ENCODE assay signal across 9 cellular contexts in the genomic region with DNA sequence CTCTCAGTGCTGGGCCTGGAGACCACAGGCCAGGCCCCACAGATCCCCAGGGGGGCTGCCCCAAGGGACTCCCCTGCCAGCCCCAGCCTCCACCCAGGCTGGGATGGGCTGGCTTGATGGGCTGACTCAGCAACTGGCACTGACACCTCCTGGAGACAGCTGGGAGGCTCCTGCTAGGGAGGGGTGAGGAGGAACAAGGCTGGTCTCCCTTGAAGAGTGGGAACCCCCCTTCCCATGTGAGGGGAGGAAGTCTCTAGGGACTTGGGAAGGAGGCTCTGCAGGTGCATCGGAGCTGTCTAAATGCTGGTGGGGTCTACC. TPM values are rescaled to one million over a fixed set of nuclear protein-coding genes. Genes with fewer than 3 reads are reported as not detected.
DNase-seq lines count a peak whose midpoint lies in the region; ATAC-seq and TF ChIP-seq lines count a peak whose summit lies in the region.
"Had no signal": no experiment of that assay in that cellular context is flagged by ENCODE, and none has a peak within 500 bp of the region (broad histone marks: within the 10 kb centered on the region; RNA-seq: fewer than 3 reads in every experiment).

No MANE protein-coding gene starts in this region.

- H3K36me3 Mint-ChIP-seq in T-helper 17 cell (ENCODE audit: low read depth) (no peaks in the 10 kb centered on the region), immature natural killer cell (no peaks in the 10 kb centered on the region)

- H3K27me3 Mint-ChIP-seq in T-helper 17 cell = no peaks in the 10 kb centered on the region
- H3K27me3 Mint-ChIP-seq in immature natural killer cell (ENCODE audit: low read depth in 3 of 3) = peaks cover 2 to 4% (median 3%) of the 10 kb centered on the region in 3 donors

- H3K4me3 Mint-ChIP-seq in T-helper 17 cell (peak overlapping the region; percentile 85), immature natural killer cell (peak overlapping the region; percentile 76 to 99 (median 86))

- peaks cover 55% of the 10 kb centered on the region for H3K4me1 Mint-ChIP-seq in T-helper 17 cell
- peaks cover 90 to 97% of the 10 kb centered on the region in 2 donors for H3K4me1 Mint-ChIP-seq in immature natural killer cell

- H3K4me3 ChIP-seq in heart left ventricle = peak overlapping the region in 1 of 12 donors; percentile 10
- no peak overlapping the region for H3K4me3 ChIP-seq in tibial nerve

- intact Hi-C loops in heart left ventricle (cut with DNase I) (no loop called here), Right ventricle myocardium inferior (cut with DNase I) (no loop called here)

- H3K27ac ChIP-seq in heart left ventricle = peak overlapping the region in 8 of 12 donors; percentile 1 to 67 (median 34)
- H3K27ac ChIP-seq in tibial nerve = peak overlapping the region; percentile 53 to 91 (median 82)

- peaks cover 19 to 85% (median 48%) of the 10 kb centered on the region in 12 donors for H3K4me1 ChIP-seq in heart left ventricle
- peaks cover 5 to 98% (median 79%) of the 10 kb centered on the region in 4 donors for H3K4me1 ChIP-seq in tibial nerve

- TF ChIP-seq CTCF in heart left ventricle (IDR thresholded peaks at IDR 0.05) (no peak), tibial nerve (IDR thresholded peaks at IDR 0.05) (no peak)

- no peaks in the 10 kb centered on the region for H3K27me3 ChIP-seq in heart left ventricle
- no peaks in the 10 kb centered on the region for H3K27me3 ChIP-seq in tibial nerve

- TF ChIP-seq EP300 in tibial nerve (IDR thresholded peaks at IDR 0.05) = no peak

- H3K9me3 ChIP-seq in heart left ventricle (no peaks in the 10 kb centered on the region), T-helper 17 cell (ENCODE audit: control insufficient read depth, low read length, poor library complexity, severe bottlenecking) (no peaks in the 10 kb centered on the region), tibial nerve (no peaks in the 10 kb centered on the region)

- ATAC-seq in heart left ventricle (peak in 2 of 4 donors; percentile 20 to 23), Right ventricle myocardium inferior (no peak), T-helper 17 cell (peak; percentile 38), left lobe of liver (no peak)

- H3K27ac Mint-ChIP-seq in T-helper 17 cell (peak overlapping the region; percentile 90), immature natural killer cell (peak overlapping the region; percentile 84 to 92 (median 90))

- TF ChIP-seq POLR2A in heart left ventricle (IDR thresholded peaks at IDR 0.05) = no peak
- no peak for TF ChIP-seq POLR2A in tibial nerve (IDR thresholded peaks at IDR 0.05)

- no peaks in the 10 kb centered on the region for H3K36me3 ChIP-seq in heart left ventricle
- H3K36me3 ChIP-seq in tibial nerve = no peaks in the 10 kb centered on the region

- H3K9me3 Mint-ChIP-seq in immature natural killer cell = no peaks in the 10 kb centered on the region

- DNase-seq in heart left ventricle = peak in 1 of 5 donors; percentile 54
- DNase-seq in Right ventricle myocardium inferior (ENCODE audit: missing footprints) = no peak
- DNase-seq in T-helper 17 cell = no peak
- DNase-seq in immature natural killer cell = no peak
- DNase-seq in tibial nerve (ENCODE audit: low spot score in 2 of 2) = no peak
- DNase-seq in left lobe of liver (ENCODE audit: low spot score) = no peak
- no peak for DNase-seq in SK-N-DZ (ENCODE audit: low spot score)
- DNase-seq in NCI-H510A treated with DMSO at 0.1 percent for 48 hours (lab: John Stamatoyannopoulos, UW) = no peak

- WGBS in heart left ventricle, 4 donors = 71 to 100% (median 81%) methylated on average over 1 of the region's 1 CpG
- 33 to 71% methylated on average over 1 of the region's 1 CpG for WGBS in tibial nerve, 2 donors

RNA-seq across cellular contexts. Expression of a gene that starts 10.4 kb away (rescaled TPM):
- total RNA-seq in heart left ventricle (10 to 100 TPM; 11.6 to 42.2 (median 19.2) TPM), Right ventricle myocardium inferior (15.9 TPM), T-helper 17 cell (100 to 1,000 TPM; 130 to 132 TPM), tibial nerve (10 to 100 TPM; 42.2 to 55.2 (median 53.0) TPM), left lobe of liver (156 TPM)
- polyA plus RNA-seq in heart left ventricle (10 to 100 TPM in 1 of 2 donors, 1 to 10 TPM in 1; 7.5 to 37.7 TPM), immature natural killer cell (1,000 to 10,000 TPM in 1 of 3 donors, 100 to 1,000 TPM in 2; 566 to 1,121 (median 751) TPM)
- polyA plus RNA-seq in SK-N-DZ (2014; cell fraction: cytosol; rRNA removed) = 25.8 and 39.1 TPM in 2 replicates
- 15.7 and 16.5 TPM in 2 replicates for polyA plus RNA-seq in SK-N-DZ (2014; cell fraction: nucleus; rRNA removed)

RNA-seq across cellular contexts. Expression of a gene that starts 17.3 kb away (rescaled TPM):
- total RNA-seq in heart left ventricle (10 to 100 TPM in 7 of 9 donors, 1 to 10 TPM in 2; 7.9 to 22.9 (median 17.1) TPM), Right ventricle myocardium inferior (19.4 TPM), T-helper 17 cell (10 to 100 TPM; 32.3 to 32.8 TPM), tibial nerve (10 to 100 TPM; 27.5 to 78.6 (median 43.2) TPM), left lobe of liver (21.5 TPM)
- polyA plus RNA-seq in heart left ventricle (10 to 100 TPM; 18.2 to 36.6 TPM), immature natural killer cell (10 to 100 TPM in 1 of 3 donors, 1 to 10 TPM in 2; 4.3 to 11.2 (median 6.3) TPM)
- 71.2 and 88.7 TPM in 2 replicates for polyA plus RNA-seq in SK-N-DZ (2014; cell fraction: cytosol; rRNA removed)
- polyA plus RNA-seq in SK-N-DZ (2014; cell fraction: nucleus; rRNA removed) = 564 and 609 TPM in 2 replicates

RNA-seq across cellular contexts. Expression of a gene that starts 21.7 kb away (rescaled TPM):
- 1 to 10 TPM in 8 of 9 donors, under 1 TPM in 1; 0.76 to 3.6 (median 1.7) TPM for total RNA-seq in heart left ventricle
- polyA plus RNA-seq in heart left ventricle = 1 to 10 TPM in 1 of 2 donors, under 1 TPM in 1; 0.83 to 2.0 TPM
- 2.6 TPM for total RNA-seq in Right ventricle myocardium inferior
- 10 to 100 TPM; 41.4 to 83.3 TPM for total RNA-seq in T-helper 17 cell
- 100 to 1,000 TPM; 208 to 218 (median 212) TPM for polyA plus RNA-seq in immature natural killer cell
- 1 to 10 TPM in 3 of 4 donors, under 1 TPM in 1; 0.87 to 4.4 (median 2.3) TPM for total RNA-seq in tibial nerve
- total RNA-seq in left lobe of liver = 14.0 TPM
- 0.08 and 0.16 TPM in 2 replicates for polyA plus RNA-seq in SK-N-DZ (2014; cell fraction: cytosol; rRNA removed)
- 0.30 TPM in 2 replicates for polyA plus RNA-seq in SK-N-DZ (2014; cell fraction: nucleus; rRNA removed)

RNA-seq across cellular contexts. Expression of a gene that starts 46.1 kb away (rescaled TPM):
- total RNA-seq in heart left ventricle (1 to 10 TPM in 2 of 9 donors, under 1 TPM in 5, not detected in 2; 0.20 to 7.0 (median 0.42) TPM), Right ventricle myocardium inferior (0.35 TPM), T-helper 17 cell (1 to 10 TPM in 1 of 2 donors, under 1 TPM in 1; 0.29 to 1.9 TPM), tibial nerve (1 to 10 TPM in 1 of 4 donors, not detected in 3; 2.1 TPM), left lobe of liver (not detected)
- polyA plus RNA-seq in heart left ventricle (under 1 TPM; 0.15 to 0.61 TPM), immature natural killer cell (1 to 10 TPM; 1.9 to 4.2 (median 2.0) TPM)
- not detected in 2 replicates for polyA plus RNA-seq in SK-N-DZ (2014; cell fraction: cytosol; rRNA removed)
- not detected in 2 replicates for polyA plus RNA-seq in SK-N-DZ (2014; cell fraction: nucleus; rRNA removed)
- total RNA-seq: pulmonary artery endothelial cell had no signal
